25 cellular contexts compared by ENCODE assay signal in the genomic region with DNA sequence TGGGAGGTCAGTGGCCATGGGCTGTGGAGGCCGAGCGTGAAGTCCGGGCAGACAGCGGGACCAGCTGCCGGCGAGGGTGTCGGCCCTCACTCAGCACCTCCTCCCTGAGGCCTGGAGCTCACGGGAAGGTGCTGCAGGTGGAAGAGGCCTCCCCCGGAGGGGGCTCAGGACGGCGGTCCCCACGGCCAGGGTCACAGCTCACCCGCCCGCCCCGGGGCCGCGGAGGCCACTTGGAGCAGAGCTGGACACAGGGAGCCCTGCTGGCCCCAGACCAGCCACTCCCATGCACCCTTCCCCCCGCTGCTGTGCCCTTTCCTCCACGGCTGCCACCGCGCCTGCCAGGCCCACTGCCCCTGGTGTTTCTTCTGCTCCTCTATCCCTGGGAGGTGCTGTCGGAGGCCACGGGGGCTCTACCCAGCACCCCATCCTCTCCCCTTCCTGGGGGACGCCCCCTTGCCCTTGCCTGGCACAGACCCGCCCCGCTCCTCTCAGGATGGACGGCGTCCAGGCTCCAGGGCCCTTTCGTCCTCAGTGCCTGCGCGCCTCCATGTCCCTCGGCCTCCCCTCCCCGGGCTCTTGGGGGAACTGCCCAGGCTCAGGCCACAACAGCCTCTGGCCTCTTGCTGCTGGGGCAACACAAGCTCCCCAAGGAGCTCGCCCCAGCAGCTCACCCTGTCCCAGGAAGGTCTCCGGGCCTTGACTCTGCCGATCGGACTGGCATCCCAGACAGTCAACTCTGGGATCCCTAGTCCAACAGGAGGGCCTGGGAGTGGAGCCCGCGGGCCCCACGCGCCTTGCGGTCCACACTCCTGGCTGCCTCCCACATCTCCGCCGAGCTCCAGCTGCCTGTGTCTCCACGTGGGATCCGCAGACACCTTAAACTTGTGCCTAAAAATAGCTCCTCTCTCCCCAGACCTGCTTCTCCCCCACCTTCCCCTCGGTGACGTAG. TPM values are rescaled to one million over a fixed set of nuclear protein-coding genes. Genes with fewer than 3 reads are reported as not detected.
DNase-seq lines count a peak whose midpoint lies in the region; ATAC-seq and TF ChIP-seq lines count a peak whose summit lies in the region.
"Had no signal": no experiment of that assay in that cellular context is flagged by ENCODE, and none has a peak within 500 bp of the region (broad histone marks: within the 10 kb centered on the region; RNA-seq: fewer than 3 reads in every experiment).

No MANE protein-coding gene starts in this region.

- H3K4me1 Mint-ChIP-seq in activated CD8-positive, alpha-beta T cell treated with anti-CD3 and anti-CD28 coated beads, Interleukin-2, amount 10 ng/mL, durations not matched to agents 7 days and 5 days (ENCODE audit: low read depth) = no peaks in the 10 kb centered on the region
- H3K4me1 Mint-ChIP-seq in activated CD8-positive, alpha-beta T cell treated with anti-CD3 and anti-CD28 coated beads for 36 hours (ENCODE audit: low read depth) = no peaks in the 10 kb centered on the region
- peaks cover 0 to 4% of the 10 kb centered on the region in 2 experiments; a peak in 2 of 4 replicates for H3K4me1 Mint-ChIP-seq in H9
- no peaks in the 10 kb centered on the region for H3K4me1 Mint-ChIP-seq in endodermal cell
- peaks cover 2% of the 10 kb centered on the region for H3K4me1 Mint-ChIP-seq in CD8-positive, alpha-beta T cell (ENCODE audit: low read depth)

- H3K23ac ChIP-seq in H9 (ENCODE audit: insufficient read length, low read depth, low read length) (no peak overlapping the region), neuronal stem cell (ENCODE audit: low read depth, low read length, poor library complexity) (peak overlapping the region; percentile 43)

- no peak overlapping the region for H2BK15ac ChIP-seq in H9 (ENCODE audit: low read depth, low read length)
- H2BK15ac ChIP-seq in neuronal stem cell (ENCODE audit: low read length) = no peak overlapping the region

- H2AFZ ChIP-seq in H9 (ENCODE audit: low read length) = no peak overlapping the region
- H2AFZ ChIP-seq in neuronal stem cell (ENCODE audit: low read length) = no peak overlapping the region

- POLR2A ChIA-PET in activated CD8-positive, alpha-beta T cell treated with anti-CD3 and anti-CD28 coated beads, Interleukin-2, amount 10 ng/mL, durations not matched to agents 7 days and 5 days (lab: Charles Lee) = no interaction called here
- POLR2A ChIA-PET in activated CD8-positive, alpha-beta T cell treated with anti-CD3 and anti-CD28 coated beads for 36 hours (lab: Charles Lee) = no interaction called here
- POLR2A ChIA-PET in CD8-positive, alpha-beta T cell (lab: Charles Lee) = no interaction called here

- no peaks in the 10 kb centered on the region for H4K20me1 ChIP-seq in H9 (ENCODE audit: control insufficient read depth, insufficient read depth, insufficient read length)

- no peak overlapping the region for H3K4me3 ChIP-seq in endodermal cell (ENCODE audit: low read length)
- no peak overlapping the region for H3K4me3 ChIP-seq in neuronal stem cell (ENCODE audit: low read length in 2 of 2)
- no peak overlapping the region for H3K4me3 ChIP-seq in CD8-positive, alpha-beta T cell (ENCODE audit: low read depth, low read length)
- H3K4me3 ChIP-seq: breast epithelium, coronary artery, esophagus squamous epithelium, upper lobe of left lung had no signal

- intact Hi-C loops in activated CD8-positive, alpha-beta T cell treated with anti-CD3 and anti-CD28 coated beads for 36 hours (cut with micrococcal nuclease) = no loop called here
- intact Hi-C loops in CD8-positive, alpha-beta T cell (cut with DNase I, micrococcal nuclease) = no loop called here

- no peaks in the 10 kb centered on the region for H3K27me3 ChIP-seq in H9 (ENCODE audit: insufficient read depth, low read length)
- no peaks in the 10 kb centered on the region for H3K27me3 ChIP-seq in endodermal cell (ENCODE audit: control insufficient read depth, insufficient read depth, low read length, poor library complexity, severe bottlenecking)
- H3K27me3 ChIP-seq in neuronal stem cell (ENCODE audit: control insufficient read depth in 3 of 3, insufficient read depth in 3 of 3, low read depth in 1 of 3, low read length in 3 of 3) = no peaks in the 10 kb centered on the region
- H3K27me3 ChIP-seq in CD8-positive, alpha-beta T cell (ENCODE audit: insufficient read depth, low read length) = no peaks in the 10 kb centered on the region
- H3K27me3 ChIP-seq: breast epithelium, upper lobe of left lung had no signal

- H3K27ac ChIP-seq in H9 (ENCODE audit: insufficient read length, low read depth, low read length) (no peak overlapping the region), endodermal cell (ENCODE audit: low read depth, low read length) (no peak overlapping the region), neuronal stem cell (replicated peaks; ENCODE audit: low read length) (no peak overlapping the region)
- no peak overlapping the region for H3K27ac ChIP-seq in CD8-positive, alpha-beta T cell (ENCODE audit: low read depth, low read length)
- H3K27ac ChIP-seq: coronary artery, esophagus squamous epithelium, upper lobe of left lung, WERI-Rb-1 had no signal

- peak overlapping the region; percentile 46 for H3K27ac Mint-ChIP-seq in activated CD8-positive, alpha-beta T cell treated with anti-CD3 and anti-CD28 coated beads, Interleukin-2, amount 10 ng/mL, durations not matched to agents 7 days and 5 days
- H3K27ac Mint-ChIP-seq in activated CD8-positive, alpha-beta T cell treated with anti-CD3 and anti-CD28 coated beads for 36 hours = no peak overlapping the region
- peak overlapping the region; percentile 84 to 93 (median 85); a peak in 5 of 7 replicates for H3K27ac Mint-ChIP-seq in H9
- peak overlapping the region; percentile 55 for H3K27ac Mint-ChIP-seq in endodermal cell
- H3K27ac Mint-ChIP-seq in CD8-positive, alpha-beta T cell = no peak overlapping the region
- H3K27ac Mint-ChIP-seq: B cell; effector memory CD8-positive, alpha-beta T cell; IgD-negative memory B cell; natural killer cell treated with Interleukin-12 subunit alpha and Interleukin-12 subunit beta and Interleukin-15 and Interleukin-18, amount 100 ng/mL, for 72 hours had no signal

- no peaks in the 10 kb centered on the region for H3K9me3 Mint-ChIP-seq in activated CD8-positive, alpha-beta T cell treated with anti-CD3 and anti-CD28 coated beads, Interleukin-2, amount 10 ng/mL, durations not matched to agents 7 days and 5 days (ENCODE audit: insufficient read depth)
- peaks cover 5% of the 10 kb centered on the region for H3K9me3 Mint-ChIP-seq in activated CD8-positive, alpha-beta T cell treated with anti-CD3 and anti-CD28 coated beads for 36 hours
- H3K9me3 Mint-ChIP-seq in H9 (peaks cover 4 to 5% of the 10 kb centered on the region in 2 experiments; a peak in 4 of 5 replicates), endodermal cell (peaks cover 5% of the 10 kb centered on the region)
- H3K9me3 Mint-ChIP-seq in CD8-positive, alpha-beta T cell = peaks cover 5% of the 10 kb centered on the region
- H3K9me3 Mint-ChIP-seq: effector memory CD8-positive, alpha-beta T cell had no signal

- H3K36me3 ChIP-seq in endodermal cell (ENCODE audit: control insufficient read depth, insufficient read depth, low read length) = peaks cover 8% of the 10 kb centered on the region
- H3K36me3 ChIP-seq in neuronal stem cell (replicated peaks in 1 of 2; ENCODE audit: control insufficient read depth in 2 of 2, insufficient read depth in 2 of 2, low read length in 2 of 2) = peaks cover 8 to 14% of the 10 kb centered on the region in 2 donors
- H3K36me3 ChIP-seq in CD8-positive, alpha-beta T cell (ENCODE audit: insufficient read depth, low read length) = no peaks in the 10 kb centered on the region
- H3K36me3 ChIP-seq: breast epithelium had no signal

- H3K9ac ChIP-seq in H9 (ENCODE audit: extremely low read depth, insufficient read length, low read length) (no peak overlapping the region), endodermal cell (ENCODE audit: extremely low read depth, low read length, poor library complexity, severe bottlenecking) (no peak overlapping the region), neuronal stem cell (ENCODE audit: low read depth, low read length, poor library complexity) (no peak overlapping the region)

- no peaks in the 10 kb centered on the region for H3K79me2 ChIP-seq in H9 (ENCODE audit: insufficient read depth, low read length)

- peaks cover 7% of the 10 kb centered on the region for H3K23me2 ChIP-seq in H9 (ENCODE audit: insufficient read length, low read depth, low read length, poor library complexity, severe bottlenecking)

- WGBS in H9 (ENCODE audit: extremely low coverage, insufficient read length, low lambda C conversion rate) = no CpG with 5 or more reads among the region's 48 CpGs
- WGBS in endodermal cell (ENCODE audit: insufficient coverage in 1 of 2, insufficient read length in 1 of 2), 2 experiments = 92 to 94% methylated on average over 24 to 48 of the region's 48 CpGs
- WGBS in neuronal stem cell (ENCODE audit: extremely low coverage in 2 of 2, insufficient read length in 2 of 2, insufficient replicate concordance in 1 of 2), 2 donors = no CpG with 5 or more reads among the region's 48 CpGs

- no peaks in the 10 kb centered on the region for H3K27me3 Mint-ChIP-seq in activated CD8-positive, alpha-beta T cell treated with anti-CD3 and anti-CD28 coated beads, Interleukin-2, amount 10 ng/mL, durations not matched to agents 7 days and 5 days (ENCODE audit: low read depth)
- H3K27me3 Mint-ChIP-seq in activated CD8-positive, alpha-beta T cell treated with anti-CD3 and anti-CD28 coated beads for 36 hours = no peaks in the 10 kb centered on the region
- H3K27me3 Mint-ChIP-seq in H9 (ENCODE audit: low read depth) (no peaks in the 10 kb centered on the region), endodermal cell (ENCODE audit: insufficient read depth) (no peaks in the 10 kb centered on the region)
- no peaks in the 10 kb centered on the region for H3K27me3 Mint-ChIP-seq in CD8-positive, alpha-beta T cell (ENCODE audit: low read depth)
- H3K27me3 Mint-ChIP-seq: effector memory CD8-positive, alpha-beta T cell; natural killer cell treated with Interleukin-12 subunit alpha and Interleukin-12 subunit beta and Interleukin-15 and Interleukin-18, amount 100 ng/mL, for 72 hours had no signal

- no peak overlapping the region for H2BK20ac ChIP-seq in H9 (ENCODE audit: low read depth, low read length, poor library complexity, severe bottlenecking)

- H3K36me3 Mint-ChIP-seq in activated CD8-positive, alpha-beta T cell treated with anti-CD3 and anti-CD28 coated beads, Interleukin-2, amount 10 ng/mL, durations not matched to agents 7 days and 5 days (ENCODE audit: low read depth) = peaks cover 14% of the 10 kb centered on the region
- peaks cover 6% of the 10 kb centered on the region for H3K36me3 Mint-ChIP-seq in activated CD8-positive, alpha-beta T cell treated with anti-CD3 and anti-CD28 coated beads for 36 hours (ENCODE audit: low read depth)
- H3K36me3 Mint-ChIP-seq in H9 (ENCODE audit: insufficient read depth in 1 of 3, low read depth in 3 of 3) = peaks cover 5 to 17% (median 10%) of the 10 kb centered on the region in 3 experiments
- peaks cover 8% of the 10 kb centered on the region for H3K36me3 Mint-ChIP-seq in endodermal cell (ENCODE audit: low read depth)
- H3K36me3 Mint-ChIP-seq in CD8-positive, alpha-beta T cell = peaks cover 5% of the 10 kb centered on the region

- H3K9me3 ChIP-seq in H9 (ENCODE audit: control insufficient read depth, low read depth, low read length) (no peaks in the 10 kb centered on the region), endodermal cell (ENCODE audit: control insufficient read depth, low read length) (peaks cover under 1% of the 10 kb centered on the region), neuronal stem cell (replicated peaks in 1 of 2; ENCODE audit: control insufficient read depth in 2 of 2, insufficient read depth in 1 of 2, low read depth in 1 of 2, low read length in 2 of 2) (peaks cover 2 to 3% of the 10 kb centered on the region in 2 donors)
- H3K9me3 ChIP-seq in CD8-positive, alpha-beta T cell (ENCODE audit: low read length) = no peaks in the 10 kb centered on the region

- H2BK12ac ChIP-seq in H9 (ENCODE audit: insufficient read length, low read depth, low read length) = no peak overlapping the region
- H2BK12ac ChIP-seq in neuronal stem cell (ENCODE audit: low read length) = peak overlapping the region; percentile 73

- no peak overlapping the region for H2BK120ac ChIP-seq in H9 (ENCODE audit: low read depth, low read length, poor library complexity, severe bottlenecking)
- H2BK120ac ChIP-seq in neuronal stem cell (ENCODE audit: low read depth, low read length) = no peak overlapping the region

- no peak overlapping the region for H4K5ac ChIP-seq in H9 (ENCODE audit: insufficient read length, low read depth, low read length)

- no peak for ATAC-seq in activated CD8-positive, alpha-beta T cell treated with anti-CD3 and anti-CD28 coated beads, Interleukin-2, amount 10 ng/mL, durations not matched to agents 7 days and 5 days
- no peak for ATAC-seq in activated CD8-positive, alpha-beta T cell treated with anti-CD3 and anti-CD28 coated beads for 36 hours
- ATAC-seq in CD8-positive, alpha-beta T cell = no peak
- no peak for ATAC-seq in HG03439 (IDR thresholded peaks at IDR 0.05; ENCODE audit: unreplicated experiment)
- ATAC-seq: effector memory CD8-positive, alpha-beta T cell; natural killer cell treated with Interleukin-12 subunit alpha and Interleukin-12 subunit beta and Interleukin-15 and Interleukin-18, amount 100 ng/mL, for 72 hours had no signal

- no peak overlapping the region for H3K18ac ChIP-seq in H9 (ENCODE audit: insufficient read length, low read depth, low read length)
- H3K18ac ChIP-seq in neuronal stem cell (ENCODE audit: low read length) = no peak overlapping the region

- no peaks in the 10 kb centered on the region for H3K4me1 ChIP-seq in H9 (ENCODE audit: insufficient read depth, low read length)
- H3K4me1 ChIP-seq in endodermal cell (ENCODE audit: control insufficient read depth, insufficient read depth, low read length) = no peaks in the 10 kb centered on the region
- H3K4me1 ChIP-seq in neuronal stem cell (ENCODE audit: control insufficient read depth in 2 of 2, insufficient read depth in 1 of 2, low read depth in 1 of 2, low read length in 2 of 2) = peaks cover 0 to 12% of the 10 kb centered on the region in 2 donors
- peaks cover 5% of the 10 kb centered on the region for H3K4me1 ChIP-seq in CD8-positive, alpha-beta T cell (ENCODE audit: insufficient read depth, low read length)

- no peak overlapping the region for H4K8ac ChIP-seq in H9 (replicated peaks; ENCODE audit: insufficient read length, low read depth, low read length)
- no peak overlapping the region for H4K8ac ChIP-seq in neuronal stem cell (ENCODE audit: low read depth, low read length)

- DNase-seq in activated CD8-positive, alpha-beta T cell treated with anti-CD3 and anti-CD28 coated beads, Interleukin-2, amount 10 ng/mL, durations not matched to agents 7 days and 5 days = no peak
- DNase-seq in activated CD8-positive, alpha-beta T cell treated with anti-CD3 and anti-CD28 coated beads for 36 hours = no peak
- DNase-seq in H9 = no peak
- no peak for DNase-seq in endodermal cell
- DNase-seq in neuronal stem cell (ENCODE audit: low spot score) = no peak
- no peak for DNase-seq in CD8-positive, alpha-beta T cell
- no peak for DNase-seq in activated CD4-positive, alpha-beta T cell treated with anti-CD3 and anti-CD28 coated beads for 1 hour
- DNase-seq: activated CD4-positive, alpha-beta T cell treated with anti-CD3 and anti-CD28 coated beads, Interleukin-2, amount 50 U/mL, for 4 hours; activated gamma-delta T cell treated with Interleukin-2 at 50 U/mL for 16 hours; activated T-cell treated with anti-CD3 and anti-CD28 coated beads for 4 hours; effector memory CD8-positive, alpha-beta T cell; esophagus squamous epithelium; NCI-H1105 treated with DMSO at 0.1 percent for 48 hours; NCI-H2029; NCI-H226; Right ventricle myocardium superior; T-helper 9 cell; WERI-Rb-1 had no signal

- H3K79me1 ChIP-seq in H9 (ENCODE audit: insufficient read depth, low read depth, low read length, poor library complexity, severe bottlenecking) (no peaks in the 10 kb centered on the region), neuronal stem cell (ENCODE audit: low read depth, low read length) (peaks cover 36% of the 10 kb centered on the region)

- H3T11ph ChIP-seq in H9 (ENCODE audit: low read length) = no peak overlapping the region

- H4K91ac ChIP-seq in H9 (ENCODE audit: insufficient read length, low read depth, low read length) = no peak overlapping the region
- H4K91ac ChIP-seq in neuronal stem cell (ENCODE audit: low read depth, low read length, poor library complexity) = peak overlapping the region; percentile 30

- H2AK5ac ChIP-seq in H9 (ENCODE audit: insufficient read length, low read length) = no peak overlapping the region
- no peak overlapping the region for H2AK5ac ChIP-seq in neuronal stem cell (ENCODE audit: low read depth, low read length)

- CTCF ChIA-PET in activated CD8-positive, alpha-beta T cell treated with anti-CD3 and anti-CD28 coated beads, Interleukin-2, amount 10 ng/mL, durations not matched to agents 7 days and 5 days (lab: Charles Lee) = no interaction called here
- CTCF ChIA-PET in activated CD8-positive, alpha-beta T cell treated with anti-CD3 and anti-CD28 coated beads for 36 hours (lab: Charles Lee) = no interaction called here
- CTCF ChIA-PET in CD8-positive, alpha-beta T cell (lab: Charles Lee) = interaction anchor here (0.6 kb wide), 1 partner anchor 29 kb away, joined by 3 read pairs; no protein-coding TSS in a partner anchor

- no peak overlapping the region for H3K56ac ChIP-seq in H9 (ENCODE audit: insufficient read length, low read depth, low read length)

- H3K14ac ChIP-seq in H9 (ENCODE audit: insufficient read depth, low read length) = no peak overlapping the region
- no peak overlapping the region for H3K14ac ChIP-seq in neuronal stem cell (ENCODE audit: low read length)

- no peak overlapping the region for H3K4me2 ChIP-seq in H9 (ENCODE audit: insufficient read depth, insufficient read length, low read length)
- no peak overlapping the region for H3K4me2 ChIP-seq in neuronal stem cell (ENCODE audit: insufficient read depth, low read length, poor library complexity, severe bottlenecking)

- no peak overlapping the region for H2BK5ac ChIP-seq in H9 (ENCODE audit: insufficient read length, low read length)
- H2BK5ac ChIP-seq in neuronal stem cell (ENCODE audit: low read length) = peak overlapping the region; percentile 75

- no peak for TF ChIP-seq CTCF in activated CD8-positive, alpha-beta T cell treated with anti-CD3 and anti-CD28 coated beads for 36 hours (IDR thresholded peaks at IDR 0.05)
- TF ChIP-seq CTCF in H9 (conservative IDR thresholded peaks at IDR 0.05) (no peak), endodermal cell (conservative IDR thresholded peaks at IDR 0.05) (no peak)
- no peak for TF ChIP-seq CTCF in CD8-positive, alpha-beta T cell (IDR thresholded peaks at IDR 0.05)

- H3K4me3 Mint-ChIP-seq in activated CD8-positive, alpha-beta T cell treated with anti-CD3 and anti-CD28 coated beads, Interleukin-2, amount 10 ng/mL, durations not matched to agents 7 days and 5 days = no peak overlapping the region
- no peak overlapping the region for H3K4me3 Mint-ChIP-seq in activated CD8-positive, alpha-beta T cell treated with anti-CD3 and anti-CD28 coated beads for 36 hours
- no peak overlapping the region; a peak in 1 of 5 replicates for H3K4me3 Mint-ChIP-seq in H9
- no peak overlapping the region for H3K4me3 Mint-ChIP-seq in endodermal cell
- no peak overlapping the region for H3K4me3 Mint-ChIP-seq in CD8-positive, alpha-beta T cell
- H3K4me3 Mint-ChIP-seq: B cell; effector memory CD8-positive, alpha-beta T cell; IgD-negative memory B cell; natural killer cell treated with Interleukin-12 subunit alpha and Interleukin-12 subunit beta and Interleukin-15 and Interleukin-18, amount 100 ng/mL, for 72 hours had no signal

- H3K4ac ChIP-seq in H9 (ENCODE audit: low read depth, low read length) (no peak overlapping the region), neuronal stem cell (ENCODE audit: low read length) (no peak overlapping the region)

RNA-seq across cellular contexts. Expression of a gene that starts 4.2 kb away (rescaled TPM):
- 1 to 10 TPM; 1.0 to 1.1 TPM for total RNA-seq in activated CD8-positive, alpha-beta T cell treated with anti-CD3 and anti-CD28 coated beads, Interleukin-2, amount 10 ng/mL, durations not matched to agents 7 days and 5 days
- under 1 TPM; 0.45 to 0.74 TPM for total RNA-seq in activated CD8-positive, alpha-beta T cell treated with anti-CD3 and anti-CD28 coated beads for 36 hours
- total RNA-seq in H9 (2021) (7.7 and 8.7 TPM in 2 replicates), endodermal cell (1 to 10 TPM; 6.4 to 6.9 TPM)
- 11.5 TPM for polyA plus RNA-seq in endodermal cell (2013, experiment 1 of 2)
- polyA plus RNA-seq in endodermal cell (2013, experiment 2 of 2) = 8.9 TPM
- polyA plus RNA-seq in neuronal stem cell (2013, experiment 1 of 2) = 8.8 TPM
- polyA plus RNA-seq in neuronal stem cell (2013, experiment 2 of 2) = 8.6 TPM
- total RNA-seq in CD8-positive, alpha-beta T cell = 1 to 10 TPM; 1.0 to 1.3 TPM
- polyA plus RNA-seq: IgD-negative memory B cell had no signal

RNA-seq across cellular contexts. Expression of a gene that starts 24.3 kb away (rescaled TPM):
- total RNA-seq in activated CD8-positive, alpha-beta T cell treated with anti-CD3 and anti-CD28 coated beads, Interleukin-2, amount 10 ng/mL, durations not matched to agents 7 days and 5 days = 10 to 100 TPM; 51.6 to 57.4 TPM
- total RNA-seq in activated CD8-positive, alpha-beta T cell treated with anti-CD3 and anti-CD28 coated beads for 36 hours = 10 to 100 TPM; 61.7 to 65.1 TPM
- total RNA-seq in H9 (2021) (55.8 and 59.4 TPM in 2 replicates), endodermal cell (10 to 100 TPM; 42.8 to 47.6 TPM)
- polyA plus RNA-seq in endodermal cell (2013, experiment 1 of 2) = 31.3 TPM
- 31.1 TPM for polyA plus RNA-seq in endodermal cell (2013, experiment 2 of 2)
- 20.2 TPM for polyA plus RNA-seq in neuronal stem cell (2013, experiment 1 of 2)
- 19.1 TPM for polyA plus RNA-seq in neuronal stem cell (2013, experiment 2 of 2)
- total RNA-seq in CD8-positive, alpha-beta T cell = 10 to 100 TPM; 27.0 to 29.6 TPM

RNA-seq across cellular contexts. Expression of a gene that starts 38.4 kb away (rescaled TPM):
- total RNA-seq in activated CD8-positive, alpha-beta T cell treated with anti-CD3 and anti-CD28 coated beads, Interleukin-2, amount 10 ng/mL, durations not matched to agents 7 days and 5 days = 100 to 1,000 TPM; 123 to 129 TPM
- 100 to 1,000 TPM; 111 to 113 TPM for total RNA-seq in activated CD8-positive, alpha-beta T cell treated with anti-CD3 and anti-CD28 coated beads for 36 hours
- total RNA-seq in H9 (2021) = 179 and 186 TPM in 2 replicates
- 100 to 1,000 TPM; 133 to 138 TPM for total RNA-seq in endodermal cell
- polyA plus RNA-seq in endodermal cell (2013, experiment 1 of 2) = 130 TPM
- 116 TPM for polyA plus RNA-seq in endodermal cell (2013, experiment 2 of 2)
- polyA plus RNA-seq in neuronal stem cell (2013, experiment 1 of 2) = 147 TPM
- polyA plus RNA-seq in neuronal stem cell (2013, experiment 2 of 2) = 144 TPM
- 10 to 100 TPM; 86.8 to 87.9 TPM for total RNA-seq in CD8-positive, alpha-beta T cell

Comparison
In these comparisons a context has a peak if more than half of its experiments do, and no peak if none do; other contexts are left out.
1. H3K27ac Mint-ChIP-seq: peak in activated CD8-positive, alpha-beta T cell treated with anti-CD3 and anti-CD28 coated beads, Interleukin-2, amount 10 ng/mL, durations not matched to agents 7 days and 5 days (single experiment), H9 (3 of 3) and endodermal cell (single experiment); none in activated CD8-positive, alpha-beta T cell treated with anti-CD3 and anti-CD28 coated beads for 36 hours (single experiment) and CD8-positive, alpha-beta T cell (single experiment).